Comparison of ENCODE assay signal across 16 cellular contexts in the genomic region with DNA sequence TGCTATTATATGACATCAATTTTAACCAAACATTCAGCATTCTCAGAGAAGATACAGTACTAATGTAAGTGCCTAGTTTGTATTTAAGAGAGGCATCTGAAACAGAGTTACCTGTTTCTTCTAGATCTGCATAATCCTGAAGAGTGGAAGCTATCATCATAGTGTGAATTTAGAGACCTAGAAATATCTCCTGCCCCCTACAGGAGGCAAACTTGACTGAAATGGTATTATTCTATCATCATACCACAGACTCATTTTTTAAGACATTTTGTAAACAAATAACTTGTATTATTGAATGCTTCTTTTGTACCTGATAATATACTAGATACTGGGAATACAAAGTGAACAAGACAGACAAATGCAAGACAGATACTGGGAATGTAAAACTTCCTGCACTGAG.
DNase-seq lines count a peak whose midpoint lies in the region; ATAC-seq and TF ChIP-seq lines count a peak whose summit lies in the region.
"Had no signal": no experiment of that assay in that cellular context is flagged by ENCODE, and none has a peak within 500 bp of the region (broad histone marks: within the 10 kb centered on the region; RNA-seq: fewer than 3 reads in every experiment).

No MANE protein-coding gene starts in this region.

- H2BK5ac ChIP-seq in mesenchymal stem cell (ENCODE audit: low read depth, low read length, poor library complexity, severe bottlenecking), result no peak overlapping the region

- H2BK15ac ChIP-seq in mesenchymal stem cell (ENCODE audit: low read depth, poor library complexity, severe bottlenecking), result no peak overlapping the region

- H3K27ac ChIP-seq in mesenchymal stem cell (ENCODE audit: low read length, poor library complexity, severe bottlenecking), result no peak overlapping the region

- peaks cover 0 to 7% of the 10 kb centered on the region in 2 experiments for H3K27me3 ChIP-seq in mesenchymal stem cell (ENCODE audit: control insufficient read depth in 1 of 2, insufficient read depth in 1 of 2, low read length in 2 of 2)

- no peak overlapping the region for H3K4ac ChIP-seq in mesenchymal stem cell (ENCODE audit: low read depth in 1 of 2, low read length in 2 of 2)

- peaks cover 18% of the 10 kb centered on the region for H3K9me3 ChIP-seq in mesenchymal stem cell (ENCODE audit: control insufficient read depth, low read length)

- H3K4me2 ChIP-seq in mesenchymal stem cell (ENCODE audit: low read length, poor library complexity, severe bottlenecking), result no peak overlapping the region

- H2AK5ac ChIP-seq in mesenchymal stem cell (ENCODE audit: low read length, severe bottlenecking), result no peak overlapping the region

- TF ChIP-seq CTCF in HFF-Myc (IDR thresholded peaks at IDR 0.05; ENCODE audit: low read depth, low read length, missing control alignments) (peak; percentile 22), cardiac fibroblast (IDR thresholded peaks at IDR 0.05; ENCODE audit: low read depth, low read length) (no peak)

- no peak overlapping the region for H2AFZ ChIP-seq in mesenchymal stem cell (ENCODE audit: low read depth, low read length)

- no peak overlapping the region for H2BK120ac ChIP-seq in mesenchymal stem cell (ENCODE audit: low read depth, low read length)

- H3K9ac ChIP-seq in mesenchymal stem cell (ENCODE audit: low read length), result no peak overlapping the region

- H3K36me3 ChIP-seq in mesenchymal stem cell (ENCODE audit: control insufficient read depth in 1 of 2, insufficient read depth in 2 of 2, low read depth in 1 of 2, low read length in 2 of 2), result no peaks in the 10 kb centered on the region

- no peak overlapping the region for H4K8ac ChIP-seq in mesenchymal stem cell (ENCODE audit: low read length)

- no peaks in the 10 kb centered on the region for H3K79me1 ChIP-seq in mesenchymal stem cell (replicated peaks; ENCODE audit: low read length, poor library complexity, severe bottlenecking)

- no peak overlapping the region for H4K91ac ChIP-seq in mesenchymal stem cell (ENCODE audit: low read length)

- no peak overlapping the region for H3K14ac ChIP-seq in mesenchymal stem cell (ENCODE audit: low read length in 2 of 2)

- no peaks in the 10 kb centered on the region for H3K4me1 ChIP-seq in mesenchymal stem cell (ENCODE audit: control insufficient read depth, insufficient read depth, low read depth, low read length)

- H3K4me3 ChIP-seq in HFF-Myc (replicated peaks; ENCODE audit: low read depth, low read length), result no peak overlapping the region
- no peak overlapping the region for H3K4me3 ChIP-seq in cardiac fibroblast (replicated peaks in 1 of 2; ENCODE audit: low read depth in 2 of 2, low read length in 2 of 2)
- no peak overlapping the region for H3K4me3 ChIP-seq in mesenchymal stem cell (ENCODE audit: insufficient read depth in 1 of 2, low read depth in 1 of 2, low read length in 2 of 2)
- H3K4me3 ChIP-seq: lung had no signal

- peak; percentile 2 for DNase-seq in DMS 273 (lab: John Stamatoyannopoulos, UW; ENCODE audit: unreplicated experiment)
- DNase-seq in DMS 273 treated with DMSO at 0.1 percent for 48 hours (lab: John Stamatoyannopoulos, UW), result no peak
- no peak for DNase-seq in HFF-Myc (ENCODE audit: extremely low read depth, low read depth)
- peak; percentile 28 to 40 for DNase-seq in cardiac fibroblast (ENCODE audit: low read depth in 2 of 2)
- DNase-seq in mesenchymal stem cell, result peak; percentile 3
- DNase-seq in NCI-H748 treated with DMSO at 0.1 percent for 48 hours (lab: John Stamatoyannopoulos, UW), result no peak
- DNase-seq in activated CD4-positive, CD25-positive, alpha-beta regulatory T cell treated with anti-CD3 and anti-CD28 coated beads, Interleukin-2, amount 50 U/mL, for 72 hours, result no peak
- DNase-seq: 8988T; activated B cell treated with CpG ODN at 0.5 μM for 24 hours; DMS79; NCI-H1436; NCI-H82; stimulated activated CD8-positive, alpha-beta memory T cell treated with anti-CD3 and anti-CD28 coated beads, Interleukin-4, amount 100 ng/mL, for 48 hours; trophoblast cell had no signal

- H2BK12ac ChIP-seq in mesenchymal stem cell (ENCODE audit: low read length in 2 of 2), result no peak overlapping the region

- no peak for ATAC-seq in HG02588 (IDR thresholded peaks at IDR 0.05; ENCODE audit: unreplicated experiment)

- no peak overlapping the region for H3K23ac ChIP-seq in mesenchymal stem cell (ENCODE audit: low read length in 2 of 2)

- H3K18ac ChIP-seq in mesenchymal stem cell (ENCODE audit: low read depth in 1 of 2, low read length in 2 of 2), result no peak overlapping the region

Comparison
In these comparisons a context has a peak if more than half of its experiments do, and no peak if none do; other contexts are left out.
1. DNase-seq: peak in DMS 273 (single experiment), cardiac fibroblast (2 of 2) and mesenchymal stem cell (single experiment); none in DMS 273 treated with DMSO at 0.1 percent for 48 hours (single experiment), HFF-Myc (single experiment), NCI-H748 treated with DMSO at 0.1 percent for 48 hours (single experiment) and activated CD4-positive, CD25-positive, alpha-beta regulatory T cell treated with anti-CD3 and anti-CD28 coated beads, Interleukin-2, amount 50 U/mL, for 72 hours (single experiment).